1 cellular context compared by ENCODE assay signal in the genomic region with DNA sequence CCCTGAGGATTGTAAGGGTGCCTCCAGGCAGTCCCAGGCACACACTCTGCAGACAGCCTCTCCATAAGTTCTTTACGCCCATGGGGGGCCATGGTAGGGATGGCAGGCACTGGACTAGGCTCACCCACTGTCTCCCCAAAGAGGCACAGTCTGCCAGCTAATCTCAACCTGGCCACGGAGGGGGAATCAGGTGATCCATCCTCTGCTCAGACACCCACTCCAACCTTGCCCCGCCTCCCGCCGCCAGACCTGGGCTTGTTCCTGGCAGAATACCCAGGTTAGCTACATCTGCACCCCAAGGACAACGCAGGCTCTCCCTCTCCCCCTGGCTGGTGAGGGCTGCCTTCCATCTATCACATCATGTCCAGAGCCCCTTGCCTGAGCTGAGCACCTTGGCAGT.
TF ChIP-seq lines count a peak whose summit lies in the region.

No MANE protein-coding gene starts in this region.

TF ChIP-seq in GM23338, 12 proteins besides CTCF, POLR2A, EP300 and RAD21:
- no peak for TF ChIP-seq STAT1 (IDR thresholded peaks at IDR 0.05; ENCODE audit: unreplicated experiment)
- TF ChIP-seq, protein P1, sequence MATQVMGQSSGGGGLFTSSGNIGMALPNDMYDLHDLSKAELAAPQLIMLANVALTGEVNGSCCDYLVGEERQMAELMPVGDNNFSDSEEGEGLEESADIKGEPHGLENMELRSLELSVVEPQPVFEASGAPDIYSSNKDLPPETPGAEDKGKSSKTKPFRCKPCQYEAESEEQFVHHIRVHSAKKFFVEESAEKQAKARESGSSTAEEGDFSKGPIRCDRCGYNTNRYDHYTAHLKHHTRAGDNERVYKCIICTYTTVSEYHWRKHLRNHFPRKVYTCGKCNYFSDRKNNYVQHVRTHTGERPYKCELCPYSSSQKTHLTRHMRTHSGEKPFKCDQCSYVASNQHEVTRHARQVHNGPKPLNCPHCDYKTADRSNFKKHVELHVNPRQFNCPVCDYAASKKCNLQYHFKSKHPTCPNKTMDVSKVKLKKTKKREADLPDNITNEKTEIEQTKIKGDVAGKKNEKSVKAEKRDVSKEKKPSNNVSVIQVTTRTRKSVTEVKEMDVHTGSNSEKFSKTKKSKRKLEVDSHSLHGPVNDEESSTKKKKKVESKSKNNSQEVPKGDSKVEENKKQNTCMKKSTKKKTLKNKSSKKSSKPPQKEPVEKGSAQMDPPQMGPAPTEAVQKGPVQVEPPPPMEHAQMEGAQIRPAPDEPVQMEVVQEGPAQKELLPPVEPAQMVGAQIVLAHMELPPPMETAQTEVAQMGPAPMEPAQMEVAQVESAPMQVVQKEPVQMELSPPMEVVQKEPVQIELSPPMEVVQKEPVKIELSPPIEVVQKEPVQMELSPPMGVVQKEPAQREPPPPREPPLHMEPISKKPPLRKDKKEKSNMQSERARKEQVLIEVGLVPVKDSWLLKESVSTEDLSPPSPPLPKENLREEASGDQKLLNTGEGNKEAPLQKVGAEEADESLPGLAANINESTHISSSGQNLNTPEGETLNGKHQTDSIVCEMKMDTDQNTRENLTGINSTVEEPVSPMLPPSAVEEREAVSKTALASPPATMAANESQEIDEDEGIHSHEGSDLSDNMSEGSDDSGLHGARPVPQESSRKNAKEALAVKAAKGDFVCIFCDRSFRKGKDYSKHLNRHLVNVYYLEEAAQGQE (IDR thresholded peaks at IDR 0.05; ENCODE audit: unreplicated experiment): no peak
- TF ChIP-seq NANOG (IDR thresholded peaks at IDR 0.05; ENCODE audit: borderline replicate concordance): no peak
- no peak for TF ChIP-seq EZH2phosphoT487 (IDR thresholded peaks at IDR 0.05; ENCODE audit: unreplicated experiment)
- TF ChIP-seq, protein P2, sequence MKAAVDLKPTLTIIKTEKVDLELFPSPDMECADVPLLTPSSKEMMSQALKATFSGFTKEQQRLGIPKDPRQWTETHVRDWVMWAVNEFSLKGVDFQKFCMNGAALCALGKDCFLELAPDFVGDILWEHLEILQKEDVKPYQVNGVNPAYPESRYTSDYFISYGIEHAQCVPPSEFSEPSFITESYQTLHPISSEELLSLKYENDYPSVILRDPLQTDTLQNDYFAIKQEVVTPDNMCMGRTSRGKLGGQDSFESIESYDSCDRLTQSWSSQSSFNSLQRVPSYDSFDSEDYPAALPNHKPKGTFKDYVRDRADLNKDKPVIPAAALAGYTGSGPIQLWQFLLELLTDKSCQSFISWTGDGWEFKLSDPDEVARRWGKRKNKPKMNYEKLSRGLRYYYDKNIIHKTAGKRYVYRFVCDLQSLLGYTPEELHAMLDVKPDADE (IDR thresholded peaks at IDR 0.05): no peak
- TF ChIP-seq ZNF114 (CRISPR knock-in tag; IDR thresholded peaks at IDR 0.05): no peak
- TF ChIP-seq JUNB (IDR thresholded peaks at IDR 0.05; ENCODE audit: unreplicated experiment): no peak
- no peak for TF ChIP-seq CREB1 (CRISPR knock-in tag; IDR thresholded peaks at IDR 0.05; ENCODE audit: low read depth)
- no peak for TF ChIP-seq ZNF331 (CRISPR knock-in tag; IDR thresholded peaks at IDR 0.05; ENCODE audit: low read depth)
- no peak for TF ChIP-seq EZH2 (IDR thresholded peaks at IDR 0.05; ENCODE audit: low read depth, unreplicated experiment)
